In the genomic region with DNA sequence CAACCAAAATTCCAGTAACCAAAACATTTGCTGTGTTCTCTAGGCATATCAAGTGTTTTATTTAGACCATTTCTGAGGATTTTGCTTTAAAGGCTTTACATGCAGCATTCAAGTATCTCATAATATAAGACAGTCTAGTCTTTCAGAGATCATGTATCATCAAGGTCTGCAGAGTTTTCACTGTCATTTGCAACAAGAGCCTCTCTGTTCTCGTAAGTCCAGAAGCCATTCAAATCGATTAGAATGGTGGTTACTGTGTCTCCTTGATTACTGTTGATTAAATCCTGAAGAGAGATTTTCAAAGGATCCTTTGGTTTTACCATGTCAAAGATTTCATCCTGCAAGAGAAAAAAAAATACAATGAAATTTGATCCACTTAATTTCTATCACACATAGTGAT, we compare ENCODE assay signal across 13 cellular contexts.
"Had no signal": no experiment of that assay in that cellular context is flagged by ENCODE, and none has a peak within 500 bp of the region (broad histone marks: within the 10 kb centered on the region; RNA-seq: fewer than 3 reads in every experiment).

No MANE protein-coding gene starts in this region.

- H3K9me3 ChIP-seq: heart left ventricle had no signal

- H3K27me3 Mint-ChIP-seq: activated B cell treated with CpG ODN at 0.5 μM for 24 hours had no signal

- H2AFZ ChIP-seq: parathyroid adenoma had no signal

- H3K4me3 Mint-ChIP-seq: activated B cell treated with CpG ODN at 0.5 μM for 24 hours; activated T-cell treated with anti-CD3 and anti-CD28 coated beads, Interleukin-2, amount 50 U/mL, for 72 hours; T-helper 2 cell treated with Interferon-gamma antibody and Interleukin-4, amounts not matched to agents 5 μg/mL and 100 μg/mL, for 36 hours had no signal

- H3K79me2 ChIP-seq: parathyroid adenoma had no signal

- DNase-seq: activated B cell treated with CpG ODN at 0.5 μM for 24 hours; activated gamma-delta T cell; activated T-cell treated with anti-CD3 and anti-CD28 coated beads, Interleukin-2, amount 50 U/mL, for 72 hours; anterior cingulate cortex; cerebellar nuclear complex; effector memory CD4-positive, alpha-beta T cell; foreskin keratinocyte; heart left ventricle; stimulated activated CD4-positive, alpha-beta T cell treated with anti-CD3 and anti-CD28 coated beads, Interleukin-12 subunit alpha, Interleukin-12 subunit beta, amount 100 ng/mL, for 4 hours; stimulated activated CD4-positive, alpha-beta T cell treated with anti-CD3 and anti-CD28 coated beads, Interleukin-2, amount 100 ng/mL, for 24 hours; SW 1271 had no signal

- H3K9ac ChIP-seq: parathyroid adenoma had no signal

- H3K27ac Mint-ChIP-seq: activated B cell treated with CpG ODN at 0.5 μM for 24 hours; activated T-cell treated with anti-CD3 and anti-CD28 coated beads, Interleukin-2, amount 50 U/mL, for 72 hours; T-helper 2 cell treated with Interferon-gamma antibody and Interleukin-4, amounts not matched to agents 5 μg/mL and 100 μg/mL, for 36 hours had no signal

- H3K4me3 ChIP-seq: heart left ventricle had no signal

- H3K4me1 Mint-ChIP-seq: activated B cell treated with CpG ODN at 0.5 μM for 24 hours had no signal

- H3K4me1 ChIP-seq: foreskin keratinocyte, heart left ventricle, parathyroid adenoma had no signal

- H3K27ac ChIP-seq: foreskin keratinocyte, heart left ventricle, parathyroid adenoma had no signal

- ATAC-seq: activated T-cell treated with anti-CD3 and anti-CD28 coated beads, Interleukin-2, amount 50 U/mL, for 72 hours; foreskin keratinocyte; heart left ventricle had no signal

- H3K27me3 ChIP-seq: foreskin keratinocyte, heart left ventricle had no signal

- H3K9me3 Mint-ChIP-seq: activated B cell treated with CpG ODN at 0.5 μM for 24 hours; activated T-cell treated with anti-CD3 and anti-CD28 coated beads, Interleukin-2, amount 50 U/mL, for 72 hours; T-helper 2 cell treated with Interferon-gamma antibody and Interleukin-4, amounts not matched to agents 5 μg/mL and 100 μg/mL, for 36 hours had no signal
